In the genomic region with DNA sequence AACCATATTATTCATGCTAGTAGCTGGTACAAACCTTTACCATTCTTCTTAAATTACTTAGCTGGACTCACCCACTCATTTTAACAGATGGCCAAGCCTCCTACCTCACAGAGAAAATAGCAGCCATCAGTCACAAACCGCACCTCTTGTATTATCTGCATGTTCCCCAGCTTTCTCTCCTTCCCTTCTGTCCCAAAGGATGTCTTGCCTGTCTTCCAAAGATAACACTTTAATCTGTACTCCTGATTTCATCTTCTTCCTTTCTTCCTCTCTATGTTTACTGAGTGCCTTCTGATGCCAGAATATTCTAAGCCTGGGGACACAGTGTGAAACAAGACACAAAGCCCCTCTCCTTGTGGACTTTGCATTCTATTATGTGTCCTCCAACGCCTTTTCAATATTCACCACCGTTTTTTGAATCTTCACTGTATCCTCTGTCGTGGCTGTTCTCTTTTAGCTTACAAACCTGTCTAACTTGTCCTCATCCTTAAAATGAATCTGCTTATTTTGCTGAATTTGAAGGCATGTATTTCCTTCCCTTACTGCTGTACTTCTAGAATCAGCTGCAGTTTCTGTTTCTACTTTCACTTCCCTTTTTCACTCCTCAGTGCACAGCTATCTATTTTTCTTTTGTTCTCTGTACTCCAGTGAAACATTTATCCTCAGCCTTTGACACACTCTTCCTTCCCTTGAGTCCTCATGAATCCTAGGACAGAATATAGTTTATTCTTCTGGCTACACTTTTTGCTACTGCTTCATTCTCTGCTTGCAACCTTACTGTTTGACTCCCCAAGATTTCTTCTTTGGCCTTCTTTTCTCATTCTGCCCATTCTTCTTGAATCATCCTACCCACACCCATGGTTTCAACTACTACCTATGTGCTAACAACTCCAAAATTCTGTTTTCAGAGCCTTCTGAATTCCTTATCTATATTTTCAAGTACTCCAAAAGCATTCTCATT, we compare ENCODE assay signal across 8 cellular contexts.
DNase-seq lines count a peak whose midpoint lies in the region; ATAC-seq and TF ChIP-seq lines count a peak whose summit lies in the region.

No MANE protein-coding gene starts in this region.

- H3K9me3 Mint-ChIP-seq in stimulated activated naive CD8-positive, alpha-beta T cell treated with anti-CD3 and anti-CD28 coated beads, Interleukin-15, amount 100 ng/mL, for 72 hours: peaks cover 0 to 14% of the 10 kb centered on the region in 2 donors

- H3K27me3 Mint-ChIP-seq in stimulated activated naive CD8-positive, alpha-beta T cell treated with anti-CD3 and anti-CD28 coated beads, Interleukin-15, amount 100 ng/mL, for 72 hours: no peaks in the 10 kb centered on the region

- DNase-seq in GM06990 (ENCODE audit: extremely low read depth, insufficient read length) (peak; percentile 64), HL-60 (ENCODE audit: low read depth in 1 of 2, low spot score in 1 of 2) (peak; percentile 9 to 15), colonic mucosa (no peak), NCI-H345 treated with DMSO at 0.1 percent for 48 hours (lab: John Stamatoyannopoulos, UW; ENCODE audit: unreplicated experiment) (no peak), NCI-H526 (lab: John Stamatoyannopoulos, UW) (no peak), NCI-H1105 (lab: John Stamatoyannopoulos, UW) (no peak)
- no peak for DNase-seq in stimulated activated naive CD8-positive, alpha-beta T cell treated with anti-CD3 and anti-CD28 coated beads, Interleukin-15, amount 100 ng/mL, for 72 hours

- H3K4me1 ChIP-seq in colonic mucosa: no peaks in the 10 kb centered on the region

- TF ChIP-seq CTCF in GM06990 (IDR thresholded peaks at IDR 0.05; ENCODE audit: insufficient read depth, low read length, poor library complexity, severe bottlenecking): no peak
- no peak for TF ChIP-seq CTCF in HL-60 (IDR thresholded peaks at IDR 0.05; ENCODE audit: insufficient read depth, low read length)
- TF ChIP-seq CTCF in colonic mucosa (IDR thresholded peaks at IDR 0.05): no peak

- H3K4me1 Mint-ChIP-seq in stimulated activated naive CD8-positive, alpha-beta T cell treated with anti-CD3 and anti-CD28 coated beads, Interleukin-15, amount 100 ng/mL, for 72 hours: no peaks in the 10 kb centered on the region

- H3K4me3 ChIP-seq in GM06990 (replicated peaks; ENCODE audit: low read depth, low read length): peak overlapping the region; percentile 48
- no peak overlapping the region; the same call in 1 of the 2 replicates for H3K4me3 ChIP-seq in HL-60 (replicated peaks; ENCODE audit: insufficient read depth, low read length)
- no peak overlapping the region for H3K4me3 ChIP-seq in colonic mucosa

- no peak overlapping the region for H3K27ac Mint-ChIP-seq in stimulated activated naive CD8-positive, alpha-beta T cell treated with anti-CD3 and anti-CD28 coated beads, Interleukin-15, amount 100 ng/mL, for 72 hours

- intact Hi-C loops in colonic mucosa (cut with DNase I): no loop called here

- peak overlapping the region; percentile 21 to 31 for H3K9ac ChIP-seq in colonic mucosa (ENCODE audit: low read depth in 2 of 2, low read length in 2 of 2)

- ATAC-seq in GM21390 (IDR thresholded peaks at IDR 0.05; ENCODE audit: unreplicated experiment): peak; percentile 96
- peak; percentile 91 for ATAC-seq in stimulated activated naive CD8-positive, alpha-beta T cell treated with anti-CD3 and anti-CD28 coated beads, Interleukin-15, amount 100 ng/mL, for 72 hours

- H3K36me3 ChIP-seq in GM06990 (ENCODE audit: control insufficient read depth, insufficient read depth, low read length) (no peaks in the 10 kb centered on the region), colonic mucosa (no peaks in the 10 kb centered on the region)

- no peaks in the 10 kb centered on the region for H3K9me3 ChIP-seq in colonic mucosa

- no peak overlapping the region for H3K4me3 Mint-ChIP-seq in stimulated activated naive CD8-positive, alpha-beta T cell treated with anti-CD3 and anti-CD28 coated beads, Interleukin-15, amount 100 ng/mL, for 72 hours

- peak overlapping the region; percentile 35 for H3K27ac ChIP-seq in HL-60 (replicated peaks)
- H3K27ac ChIP-seq in colonic mucosa: peak overlapping the region; percentile 28

- no peaks in the 10 kb centered on the region for H3K27me3 ChIP-seq in GM06990 (replicated peaks; ENCODE audit: control insufficient read depth, insufficient read depth, low read length)
- no peaks in the 10 kb centered on the region for H3K27me3 ChIP-seq in HL-60 (ENCODE audit: insufficient read depth, poor library complexity, severe bottlenecking)
- no peaks in the 10 kb centered on the region for H3K27me3 ChIP-seq in colonic mucosa

Comparison
In these comparisons a context has a peak if more than half of its experiments do, and no peak if none do; other contexts are left out.
1. DNase-seq: peak in GM06990 (single experiment) and HL-60 (2 of 2); none in colonic mucosa (single experiment), stimulated activated naive CD8-positive, alpha-beta T cell treated with anti-CD3 and anti-CD28 coated beads, Interleukin-15, amount 100 ng/mL, for 72 hours (0 of 2), NCI-H345 treated with DMSO at 0.1 percent for 48 hours (single experiment), NCI-H526 (0 of 2) and NCI-H1105 (single experiment).